8 cellular contexts compared by ENCODE assay signal in the genomic region with DNA sequence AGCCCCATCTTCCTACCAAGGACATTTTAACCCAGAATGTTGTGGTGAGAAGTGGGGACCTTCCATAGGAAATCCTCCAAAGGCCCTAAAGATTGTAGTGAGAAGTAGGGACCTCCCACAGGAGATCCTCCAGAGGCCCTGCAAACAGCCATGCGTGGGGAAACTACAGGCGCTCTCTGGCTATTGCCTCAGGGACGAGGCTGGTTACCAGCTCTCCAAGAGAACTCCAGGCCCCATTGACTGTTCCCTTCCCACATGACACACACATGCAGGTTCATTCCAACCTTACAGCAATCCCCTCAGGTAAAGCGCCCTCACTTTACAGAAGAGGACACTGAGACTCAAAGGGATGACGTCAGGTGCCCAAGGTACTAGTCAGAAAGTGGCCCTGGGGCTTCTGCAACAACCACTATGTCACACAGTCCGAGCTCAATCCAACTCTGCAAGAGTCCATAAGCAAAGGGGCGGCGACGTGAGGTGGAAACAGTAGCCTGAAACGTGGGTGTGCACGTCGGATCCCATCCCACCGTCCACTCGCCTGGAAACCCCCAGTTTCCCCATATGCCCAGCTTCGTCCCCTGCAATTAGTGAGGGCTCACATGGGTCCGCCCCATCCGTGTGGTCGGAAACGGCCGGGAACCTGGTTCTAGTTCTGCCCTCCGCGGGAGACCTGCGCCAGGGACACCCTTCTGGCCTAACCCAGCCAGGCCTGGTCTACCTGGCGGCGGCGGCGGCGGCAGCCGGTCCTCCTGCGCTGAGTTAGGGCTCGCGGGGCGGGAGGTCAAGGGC. TPM values are rescaled to one million over a fixed set of nuclear protein-coding genes. Genes with fewer than 3 reads are reported as not detected.
DNase-seq lines count a peak whose midpoint lies in the region; ATAC-seq and TF ChIP-seq lines count a peak whose summit lies in the region.
"Not testable (repeated sequence)": the region's sequence is repeated elsewhere in the genome, so short reads cannot be mapped to it uniquely, and the experiment has no call there.

No MANE protein-coding gene starts in this region.

- no CpG with 5 or more reads among the region's 33 CpGs for WGBS in mesendoderm (ENCODE audit: extremely low coverage, insufficient coverage, low lambda C conversion rate)

- H3K4me2 ChIP-seq in OCI-LY3 (ENCODE audit: low read length) = peak overlapping the region; percentile 39
- not testable (repeated sequence) for H3K4me2 ChIP-seq in mesendoderm (ENCODE audit: low read length)

- H2AK5ac ChIP-seq in mesendoderm (ENCODE audit: low read length) = not testable (repeated sequence)

- H4K8ac ChIP-seq in mesendoderm (ENCODE audit: low read depth, low read length) = not testable (repeated sequence)

- H3K4me3 ChIP-seq in CD8-positive, alpha-beta T cell (ENCODE audit: low read depth, low read length); mesendoderm (ENCODE audit: low read length): not testable (repeated sequence)
- H3K4me3 ChIP-seq in OCI-LY3 (ENCODE audit: low read length) (peak overlapping the region; percentile 72; the same call in 1 of the 2 replicates), fibroblast of pulmonary artery (replicated peaks; ENCODE audit: low read depth, low read length) (peak overlapping the region; percentile 30)

- not testable (repeated sequence) for H2BK15ac ChIP-seq in mesendoderm (replicated peaks; ENCODE audit: low read depth)

- H3K36me3 ChIP-seq in CD8-positive, alpha-beta T cell (ENCODE audit: insufficient read depth, low read length); OCI-LY3 (replicated peaks; ENCODE audit: low read depth, low read length); mesendoderm (ENCODE audit: control insufficient read depth, insufficient read depth, low read length): not testable (repeated sequence)

- not testable (repeated sequence) for H3K79me2 ChIP-seq in OCI-LY3 (ENCODE audit: low read length); mesendoderm (ENCODE audit: control insufficient read depth, insufficient read depth, low read length)

- not testable (repeated sequence) for H2AFZ ChIP-seq in OCI-LY3 (ENCODE audit: low read depth, low read length)

- H3K36me3 Mint-ChIP-seq in CD8-positive, alpha-beta T cell; activated naive CD4-positive, alpha-beta T cell treated with anti-CD3 and anti-CD28 coated beads, Interleukin-2, amount 50 U/mL, for 24 hours; stimulated activated memory B cell treated with anti-CD40 and anti-IgM and Interleukin-4, amounts not matched to agents 10 μg/mL and 1 μg/mL and 100 μg/mL, for 72 hours: not testable (repeated sequence)

- POLR2A ChIA-PET in CD8-positive, alpha-beta T cell (lab: Charles Lee) = not testable (repeated sequence)

- not testable (repeated sequence) for H3K56ac ChIP-seq in mesendoderm (ENCODE audit: low read length)

- H3K23ac ChIP-seq in mesendoderm (ENCODE audit: low read length) = not testable (repeated sequence)

- H3K18ac ChIP-seq in mesendoderm (ENCODE audit: low read length) = not testable (repeated sequence)

- TF ChIP-seq CTCF in CD8-positive, alpha-beta T cell (IDR thresholded peaks at IDR 0.05); OCI-LY3 (IDR thresholded peaks at IDR 0.05; ENCODE audit: low read depth, low read length); fibroblast of pulmonary artery (IDR thresholded peaks at IDR 0.05; ENCODE audit: low read length, missing control alignments): not testable (repeated sequence)

- H3K4me1 Mint-ChIP-seq in CD8-positive, alpha-beta T cell (ENCODE audit: low read depth) = peaks cover 16% of the 10 kb centered on the region
- not testable (repeated sequence) for H3K4me1 Mint-ChIP-seq in activated naive CD4-positive, alpha-beta T cell treated with anti-CD3 and anti-CD28 coated beads, Interleukin-2, amount 50 U/mL, for 24 hours
- peaks cover 12% of the 10 kb centered on the region for H3K4me1 Mint-ChIP-seq in stimulated activated memory B cell treated with anti-CD40 and anti-IgM and Interleukin-4, amounts not matched to agents 10 μg/mL and 1 μg/mL and 100 μg/mL, for 72 hours

- H3K9me3 ChIP-seq in CD8-positive, alpha-beta T cell (ENCODE audit: low read length); OCI-LY3 (ENCODE audit: insufficient read depth, low read length): not testable (repeated sequence)

- H2BK120ac ChIP-seq in mesendoderm (ENCODE audit: low read depth, low read length) = not testable (repeated sequence)

- not testable (repeated sequence) for H4K5ac ChIP-seq in mesendoderm (ENCODE audit: low read length)

- not testable (repeated sequence) for H3K4me1 ChIP-seq in CD8-positive, alpha-beta T cell (ENCODE audit: insufficient read depth, low read length); OCI-LY3 (ENCODE audit: low read length); mesendoderm (ENCODE audit: control insufficient read depth, low read depth, low read length)

- H3K4ac ChIP-seq in mesendoderm (ENCODE audit: low read depth, low read length) = not testable (repeated sequence)

- not testable (repeated sequence) for H2BK5ac ChIP-seq in mesendoderm (ENCODE audit: low read length)

- peak overlapping the region; percentile 68 for H3K4me3 Mint-ChIP-seq in CD8-positive, alpha-beta T cell
- peak overlapping the region; percentile 58 for H3K4me3 Mint-ChIP-seq in activated naive CD4-positive, alpha-beta T cell treated with anti-CD3 and anti-CD28 coated beads, Interleukin-2, amount 50 U/mL, for 24 hours
- peak overlapping the region; percentile 21 for H3K4me3 Mint-ChIP-seq in stimulated activated memory B cell treated with anti-CD40 and anti-IgM and Interleukin-4, amounts not matched to agents 10 μg/mL and 1 μg/mL and 100 μg/mL, for 72 hours

- not testable (repeated sequence) for H3K9me3 Mint-ChIP-seq in CD8-positive, alpha-beta T cell; activated naive CD4-positive, alpha-beta T cell treated with anti-CD3 and anti-CD28 coated beads, Interleukin-2, amount 50 U/mL, for 24 hours; stimulated activated memory B cell treated with anti-CD40 and anti-IgM and Interleukin-4, amounts not matched to agents 10 μg/mL and 1 μg/mL and 100 μg/mL, for 72 hours

- intact Hi-C loops in CD8-positive, alpha-beta T cell (cut with DNase I, micrococcal nuclease) = not testable (repeated sequence)

- not testable (repeated sequence) for H4K20me1 ChIP-seq in OCI-LY3 (ENCODE audit: insufficient read depth, low read length)

- H3K27ac ChIP-seq in CD8-positive, alpha-beta T cell (ENCODE audit: low read depth, low read length); OCI-LY3 (ENCODE audit: low read length); mesendoderm (ENCODE audit: low read depth, low read length): not testable (repeated sequence)

- not testable (repeated sequence) for H3K79me1 ChIP-seq in mesendoderm (ENCODE audit: low read length)

- ATAC-seq in CD8-positive, alpha-beta T cell = peak; percentile 12
- ATAC-seq in GM21423 (IDR thresholded peaks at IDR 0.05; ENCODE audit: unreplicated experiment) = peak; percentile 23
- ATAC-seq in HG03064 (IDR thresholded peaks at IDR 0.05; ENCODE audit: low read depth, unreplicated experiment) = peak; percentile 11
- peak; percentile 21 for ATAC-seq in stimulated activated memory B cell treated with anti-CD40 and anti-IgM and Interleukin-4, amounts not matched to agents 10 μg/mL and 1 μg/mL and 100 μg/mL, for 72 hours

- H3K9ac ChIP-seq in OCI-LY3 (ENCODE audit: low read length); mesendoderm (ENCODE audit: low read length): not testable (repeated sequence)

- H3K27ac Mint-ChIP-seq in CD8-positive, alpha-beta T cell; activated naive CD4-positive, alpha-beta T cell treated with anti-CD3 and anti-CD28 coated beads, Interleukin-2, amount 50 U/mL, for 24 hours; stimulated activated memory B cell treated with anti-CD40 and anti-IgM and Interleukin-4, amounts not matched to agents 10 μg/mL and 1 μg/mL and 100 μg/mL, for 72 hours: not testable (repeated sequence)

- CTCF ChIA-PET in CD8-positive, alpha-beta T cell (lab: Charles Lee) = not testable (repeated sequence)

- DNase-seq in CD8-positive, alpha-beta T cell; fibroblast of pulmonary artery (ENCODE audit: low read depth): not testable (repeated sequence)
- peak; percentile 15 for DNase-seq in mesendoderm

- H3K27me3 ChIP-seq in CD8-positive, alpha-beta T cell (ENCODE audit: insufficient read depth, low read length); OCI-LY3 (ENCODE audit: low read depth, low read length); mesendoderm (ENCODE audit: insufficient read depth, low read length, poor library complexity): not testable (repeated sequence)

- H3K27me3 Mint-ChIP-seq in CD8-positive, alpha-beta T cell (ENCODE audit: low read depth); activated naive CD4-positive, alpha-beta T cell treated with anti-CD3 and anti-CD28 coated beads, Interleukin-2, amount 50 U/mL, for 24 hours; stimulated activated memory B cell treated with anti-CD40 and anti-IgM and Interleukin-4, amounts not matched to agents 10 μg/mL and 1 μg/mL and 100 μg/mL, for 72 hours: not testable (repeated sequence)

RNA-seq across cellular contexts. Expression of a gene that starts 0.5 kb away (rescaled TPM):
- 10 to 100 TPM; 33.3 to 33.9 TPM for total RNA-seq in CD8-positive, alpha-beta T cell
- polyA plus RNA-seq in mesendoderm (2013, experiment 1 of 2) = 19.5 TPM
- polyA plus RNA-seq in mesendoderm (2013, experiment 2 of 2) = 19.9 TPM

RNA-seq across cellular contexts. Expression of a gene that starts 18.8 kb away (rescaled TPM):
- total RNA-seq in CD8-positive, alpha-beta T cell = 10 to 100 TPM; 49.7 to 51.6 TPM
- 2.1 TPM for polyA plus RNA-seq in mesendoderm (2013, experiment 1 of 2)
- polyA plus RNA-seq in mesendoderm (2013, experiment 2 of 2) = 2.2 TPM
